13 cellular contexts compared by ENCODE assay signal in the genomic region with DNA sequence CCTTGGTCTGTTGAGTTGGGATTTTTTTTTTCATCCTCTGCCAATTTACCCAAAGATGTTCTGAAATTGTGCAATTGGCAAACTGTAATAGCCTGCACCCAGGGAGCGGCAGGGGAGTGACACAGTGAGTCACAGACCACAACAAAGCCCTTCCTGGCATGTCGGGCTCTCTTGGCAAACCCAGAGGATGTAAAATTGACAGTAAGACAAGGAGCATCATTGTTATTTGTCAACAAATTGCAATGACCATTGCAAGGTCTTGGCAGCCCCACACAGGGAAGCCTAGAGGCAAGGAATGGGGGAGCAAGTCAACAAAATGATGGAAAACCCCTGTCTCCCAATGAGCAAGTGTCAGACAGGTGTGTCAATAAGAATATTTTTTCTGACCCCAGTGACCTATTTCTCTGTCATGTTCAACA.
DNase-seq lines count a peak whose midpoint lies in the region; ATAC-seq, FAIRE-seq and TF ChIP-seq lines count a peak whose summit lies in the region.
"Had no signal": no experiment of that assay in that cellular context is flagged by ENCODE, and none has a peak within 500 bp of the region (broad histone marks: within the 10 kb centered on the region; RNA-seq: fewer than 3 reads in every experiment).

No MANE protein-coding gene starts in this region.

- no peak overlapping the region for H3K27ac Mint-ChIP-seq in stimulated activated naive CD8-positive, alpha-beta T cell treated with anti-CD3 and anti-CD28 coated beads, Interleukin-15, amount 100 ng/mL, for 72 hours
- H3K27ac Mint-ChIP-seq: CD8-positive, alpha-beta memory T cell; progenitor cell of endocrine pancreas had no signal

- in situ Hi-C loops in Caki2 (cut with HindIII; ENCODE audit: low pct_unique_long_range_greater_than_20kb, low sequenced_read_pairs), result no loop called here

- no peak for ATAC-seq in stimulated activated naive CD8-positive, alpha-beta T cell treated with anti-CD3 and anti-CD28 coated beads, Interleukin-15, amount 100 ng/mL, for 72 hours
- ATAC-seq: gastrocnemius medialis had no signal

- WGBS in small intestine, 3 donors, result 29 to 56% (median 43%) methylated on average over 2 of the region's 2 CpGs

- no peak for FAIRE-seq in small intestine (lab: Jason Lieb, UNC)

- H3K9me3 ChIP-seq in small intestine (ENCODE audit: control insufficient read depth, low read depth), result no peaks in the 10 kb centered on the region
- H3K9me3 ChIP-seq: gastrocnemius medialis had no signal

- H3K4me3 Mint-ChIP-seq in stimulated activated naive CD8-positive, alpha-beta T cell treated with anti-CD3 and anti-CD28 coated beads, Interleukin-15, amount 100 ng/mL, for 72 hours, result no peak overlapping the region
- H3K4me3 Mint-ChIP-seq: CD8-positive, alpha-beta memory T cell had no signal

- H3K27me3 ChIP-seq in dorsolateral prefrontal cortex (peaks cover 0 to 7% (median 0%) of the 10 kb centered on the region in 45 donors), small intestine (ENCODE audit: control insufficient read depth in 2 of 2, insufficient read depth in 2 of 2, low read length in 2 of 2) (peaks cover 0 to 3% of the 10 kb centered on the region in 2 donors)
- H3K27me3 ChIP-seq: gastrocnemius medialis had no signal

- TF ChIP-seq CTCF in NB4 (IDR thresholded peaks at IDR 0.05; ENCODE audit: low read depth, low read length) (no peak), dorsolateral prefrontal cortex (IDR thresholded peaks at IDR 0.05 in 54 of 56, conservative IDR thresholded peaks at IDR 0.05 in 2 of 56; ENCODE audit: low read depth in 1 of 56, partially characterized antibody in 56 of 56) (peak in 1 of 56 donors; percentile 26)

- no peaks in the 10 kb centered on the region for H3K27me3 Mint-ChIP-seq in stimulated activated naive CD8-positive, alpha-beta T cell treated with anti-CD3 and anti-CD28 coated beads, Interleukin-15, amount 100 ng/mL, for 72 hours

- H3K27ac ChIP-seq in dorsolateral prefrontal cortex, result peak overlapping the region in 20 of 59 donors; percentile 0 to 76 (median 56)
- no peak overlapping the region for H3K27ac ChIP-seq in small intestine (ENCODE audit: low read depth in 1 of 2, low read length in 1 of 2)
- H3K27ac ChIP-seq: gastrocnemius medialis had no signal

- DNase-seq in Caki2 (ENCODE audit: low read depth) (peak; percentile 39), NB4 (ENCODE audit: low read depth) (peak; percentile 96), dorsolateral prefrontal cortex (peak in 6 of 10 donors; percentile 5 to 81 (median 63)), occipital lobe (lab: John Stamatoyannopoulos, UW) (peak; percentile 44), OCI-M1 (lab: John Stamatoyannopoulos, UW) (no peak), HuH-7 (ENCODE audit: low spot score) (no peak), small intestine (no peak)
- no peak for DNase-seq in stimulated activated naive CD8-positive, alpha-beta T cell treated with anti-CD3 and anti-CD28 coated beads, Interleukin-15, amount 100 ng/mL, for 72 hours
- DNase-seq: activated T-cell treated with anti-CD3 and anti-CD28 coated beads, Interleukin-2, amount 50 U/mL, for 1 hour; CD8-positive, alpha-beta memory T cell; gastrocnemius medialis had no signal

- H3K36me3 ChIP-seq in small intestine (ENCODE audit: control insufficient read depth in 2 of 2, insufficient read depth in 2 of 2, low read length in 2 of 2), result no peaks in the 10 kb centered on the region
- H3K36me3 ChIP-seq: gastrocnemius medialis had no signal

- H3K4me3 ChIP-seq in NB4 (ENCODE audit: low read depth, low read length), result no peak overlapping the region
- no peak overlapping the region for H3K4me3 ChIP-seq in dorsolateral prefrontal cortex
- H3K4me3 ChIP-seq in small intestine (ENCODE audit: low read depth in 1 of 2, low read length in 2 of 2), result no peak overlapping the region
- H3K4me3 ChIP-seq: gastrocnemius medialis, lung had no signal

- intact Hi-C loops in dorsolateral prefrontal cortex (cut with DNase I), result loop anchor here in 1 of 2 donors (5.0 kb wide), 1 partner anchor 177 kb away; no protein-coding TSS in a partner anchor

- H3K4me1 Mint-ChIP-seq in stimulated activated naive CD8-positive, alpha-beta T cell treated with anti-CD3 and anti-CD28 coated beads, Interleukin-15, amount 100 ng/mL, for 72 hours, result no peaks in the 10 kb centered on the region
- H3K4me1 Mint-ChIP-seq: CD8-positive, alpha-beta memory T cell had no signal

- H3K9me3 Mint-ChIP-seq in stimulated activated naive CD8-positive, alpha-beta T cell treated with anti-CD3 and anti-CD28 coated beads, Interleukin-15, amount 100 ng/mL, for 72 hours, result no peaks in the 10 kb centered on the region

- H3K4me1 ChIP-seq in small intestine (ENCODE audit: control insufficient read depth in 2 of 2, insufficient read depth in 1 of 2, low read depth in 1 of 2, low read length in 1 of 2), result no peaks in the 10 kb centered on the region
- H3K4me1 ChIP-seq: gastrocnemius medialis had no signal

- TF ChIP-seq POLR2A in NB4 (IDR thresholded peaks at IDR 0.05; ENCODE audit: extremely low read depth, insufficient read length), result no peak

Comparison
In these comparisons a context has a peak if more than half of its experiments do, and no peak if none do; other contexts are left out.
1. DNase-seq: peak in Caki2 (single experiment), NB4 (single experiment), dorsolateral prefrontal cortex (6 of 10) and occipital lobe (single experiment); none in stimulated activated naive CD8-positive, alpha-beta T cell treated with anti-CD3 and anti-CD28 coated beads, Interleukin-15, amount 100 ng/mL, for 72 hours (0 of 2), OCI-M1 (single experiment), HuH-7 (single experiment) and small intestine (single experiment).